ENCODE assay signal across 8 cellular contexts in genomic region chr7:44104880-44105771, GRCh38. TPM values are rescaled to one million over a fixed set of nuclear protein-coding genes. Genes with fewer than 3 reads are reported as not detected.
DNase-seq lines count a peak whose midpoint lies in the region; ATAC-seq and TF ChIP-seq lines count a peak whose summit lies in the region.

No MANE protein-coding gene starts in this region.

- no peaks in the 10 kb centered on the region for H3K9me3 ChIP-seq in fibroblast of lung (ENCODE audit: control insufficient read depth, insufficient read depth, low read depth, low read length)

- H3K4me1 Mint-ChIP-seq in naive thymus-derived CD8-positive, alpha-beta T cell: peaks cover 15 to 36% (median 25%) of the 10 kb centered on the region in 4 donors

- H3K4me1 ChIP-seq in fibroblast of lung (ENCODE audit: control insufficient read depth, extremely low read depth, insufficient read depth, low read length): peaks cover 27% of the 10 kb centered on the region

- no peaks in the 10 kb centered on the region for H3K79me2 ChIP-seq in fibroblast of lung (ENCODE audit: control insufficient read depth, insufficient read depth, low read length)

- H3K27ac ChIP-seq in fibroblast of lung (ENCODE audit: insufficient read depth, low read length): peak overlapping the region; percentile 63

- H3K36me3 ChIP-seq in fibroblast of lung (ENCODE audit: control insufficient read depth, insufficient read depth, low read length): peaks cover 14% of the 10 kb centered on the region

- TF ChIP-seq CTCF in fibroblast of lung (conservative IDR thresholded peaks at IDR 0.05 in 1 of 2, IDR thresholded peaks at IDR 0.05 in 1 of 2; ENCODE audit: low read depth in 1 of 2, low read length in 2 of 2): no peak

- no peaks in the 10 kb centered on the region for H4K20me1 ChIP-seq in fibroblast of lung (ENCODE audit: control insufficient read depth, extremely low read depth, insufficient read depth, low read length)

- peak; percentile 56 to 57 for ATAC-seq in naive thymus-derived CD8-positive, alpha-beta T cell
- no peak for ATAC-seq in GM19397 (IDR thresholded peaks at IDR 0.05; ENCODE audit: unreplicated experiment)
- ATAC-seq in HG02759 (IDR thresholded peaks at IDR 0.05; ENCODE audit: unreplicated experiment): no peak

- peaks cover 0 to 2% (median 0%) of the 10 kb centered on the region in 3 donors for H3K36me3 Mint-ChIP-seq in naive thymus-derived CD8-positive, alpha-beta T cell

- DNase-seq in GM03348 (ENCODE audit: low spot score): peak; percentile 77
- DNase-seq in SW480 (ENCODE audit: low spot score): peak; percentile 33
- DNase-seq in fibroblast of lung (ENCODE audit: low read depth in 2 of 2): peak; percentile 64
- peak in 3 of 10 donors; percentile 19 to 24 (median 20) for DNase-seq in naive thymus-derived CD8-positive, alpha-beta T cell
- no peak for DNase-seq in COR-L47 (lab: John Stamatoyannopoulos, UW)
- no peak for DNase-seq in HPDE6-E6E7 (ENCODE audit: extremely low spot score)

- peak overlapping the region; percentile 68 for H3K9ac ChIP-seq in fibroblast of lung (ENCODE audit: insufficient read depth, low read length)

- H3K4me3 ChIP-seq in fibroblast of lung (replicated peaks in 1 of 4; ENCODE audit: control extremely low read depth in 1 of 4, insufficient read depth in 1 of 4, low read depth in 3 of 4, low read length in 4 of 4): peak overlapping the region; percentile 35 to 87 (median 54)

- peak overlapping the region; percentile 81 for H3K4me2 ChIP-seq in fibroblast of lung (ENCODE audit: extremely low read depth, insufficient read depth, low read length)

- H3K27ac Mint-ChIP-seq in naive thymus-derived CD8-positive, alpha-beta T cell: peak overlapping the region; percentile 63 to 94 (median 89)

- peaks cover 0 to 1% (median 0%) of the 10 kb centered on the region in 5 donors for H3K27me3 Mint-ChIP-seq in naive thymus-derived CD8-positive, alpha-beta T cell

- peak overlapping the region; percentile 64 to 91 (median 84) for H3K4me3 Mint-ChIP-seq in naive thymus-derived CD8-positive, alpha-beta T cell

- H2AFZ ChIP-seq in fibroblast of lung (ENCODE audit: low read length): no peak overlapping the region

- no peaks in the 10 kb centered on the region for H3K27me3 ChIP-seq in fibroblast of lung (ENCODE audit: control insufficient read depth, insufficient read depth, low read length)

- H3K9me3 Mint-ChIP-seq in naive thymus-derived CD8-positive, alpha-beta T cell: no peaks in the 10 kb centered on the region

- POLR2A ChIA-PET in naive thymus-derived CD8-positive, alpha-beta T cell (lab: Charles Lee): interaction anchor here (1.0 to 1.8 kb wide), 4 partner anchors 11 to 33 kb away, joined by 4 to 9 read pairs (median 7); partner anchors contain the start of gene POLD2

RNA-seq across cellular contexts. Expression of gene AEBP1, which starts 1.0 kb away (rescaled TPM):
- total RNA-seq in fibroblast of lung: 116 and 133 TPM in 2 replicates
- polyA plus RNA-seq in fibroblast of lung: 24.1 and 44.4 TPM in 2 replicates
- polyA plus RNA-seq in fibroblast of lung (2012): 72.1 and 157 TPM in 2 replicates
- 93.3 and 303 TPM in 2 replicates for polyA minus RNA-seq in fibroblast of lung (ENCODE audit: low replicate concordance)
- total RNA-seq in naive thymus-derived CD8-positive, alpha-beta T cell: 10 to 100 TPM; 37.1 to 38.5 TPM
- polyA plus RNA-seq in naive thymus-derived CD8-positive, alpha-beta T cell: 10 to 100 TPM in 1 of 3 donors, 1 to 10 TPM in 2; 2.4 to 10.4 (median 4.2) TPM

RNA-seq across cellular contexts. Expression of gene POLD2, which starts 18.2 kb away (rescaled TPM):
- 58.8 and 76.5 TPM in 2 replicates for total RNA-seq in fibroblast of lung
- polyA plus RNA-seq in fibroblast of lung: 69.8 and 122 TPM in 2 replicates
- 101 and 168 TPM in 2 replicates for polyA plus RNA-seq in fibroblast of lung (2012)
- polyA minus RNA-seq in fibroblast of lung (ENCODE audit: low replicate concordance): 110 and 231 TPM in 2 replicates
- total RNA-seq in naive thymus-derived CD8-positive, alpha-beta T cell: 10 to 100 TPM; 70.5 to 72.4 TPM
- polyA plus RNA-seq in naive thymus-derived CD8-positive, alpha-beta T cell: 100 to 1,000 TPM in 1 of 3 donors, 10 to 100 TPM in 2; 64.3 to 102 (median 89.4) TPM

RNA-seq across cellular contexts. Expression of gene POLM, which starts 22.8 kb away (rescaled TPM):
- 11.0 and 12.7 TPM in 2 replicates for total RNA-seq in fibroblast of lung
- polyA plus RNA-seq in fibroblast of lung: 4.9 and 5.9 TPM in 2 replicates
- polyA plus RNA-seq in fibroblast of lung (2012): 5.7 and 7.1 TPM in 2 replicates
- 13.0 and 18.5 TPM in 2 replicates for polyA minus RNA-seq in fibroblast of lung (ENCODE audit: low replicate concordance)
- 100 to 1,000 TPM in 1 of 2 experiments, 10 to 100 TPM in 1; 96.4 to 106 TPM for total RNA-seq in naive thymus-derived CD8-positive, alpha-beta T cell
- 10 to 100 TPM; 11.1 to 24.8 (median 15.0) TPM for polyA plus RNA-seq in naive thymus-derived CD8-positive, alpha-beta T cell

RNA-seq across cellular contexts. Expression of gene MYL7, which starts 36.0 kb away (rescaled TPM):
- total RNA-seq in fibroblast of lung: not detected in 2 replicates
- not detected in 2 replicates for polyA plus RNA-seq in fibroblast of lung
- polyA plus RNA-seq in fibroblast of lung (2012): not detected in 2 replicates
- not detected in 2 replicates for polyA minus RNA-seq in fibroblast of lung (ENCODE audit: low replicate concordance)
- total RNA-seq in naive thymus-derived CD8-positive, alpha-beta T cell: not detected
- not detected for polyA plus RNA-seq in naive thymus-derived CD8-positive, alpha-beta T cell

RNA-seq across cellular contexts. Expression of gene PGAM2, which starts 39.8 kb away (rescaled TPM):
- 0.26 and 0.33 TPM in 2 replicates for total RNA-seq in fibroblast of lung
- not detected in 2 replicates for polyA plus RNA-seq in fibroblast of lung
- polyA plus RNA-seq in fibroblast of lung (2012): 0.18 TPM in 1 of 2 replicates, not detected in the other
- not detected in 2 replicates for polyA minus RNA-seq in fibroblast of lung (ENCODE audit: low replicate concordance)
- total RNA-seq in naive thymus-derived CD8-positive, alpha-beta T cell: 1 to 10 TPM; 3.3 to 3.9 TPM
- not detected for polyA plus RNA-seq in naive thymus-derived CD8-positive, alpha-beta T cell

Comparison
In these comparisons a context has a peak if more than half of its experiments do, and no peak if none do; other contexts are left out.
1. DNase-seq: peak in GM03348 (single experiment), SW480 (single experiment) and fibroblast of lung (2 of 2); none in COR-L47 (single experiment) and HPDE6-E6E7 (single experiment).
2. ATAC-seq: peak in naive thymus-derived CD8-positive, alpha-beta T cell (2 of 2); none in GM19397 (single experiment) and HG02759 (single experiment).